8 cellular contexts compared by ENCODE assay signal in the genomic region with DNA sequence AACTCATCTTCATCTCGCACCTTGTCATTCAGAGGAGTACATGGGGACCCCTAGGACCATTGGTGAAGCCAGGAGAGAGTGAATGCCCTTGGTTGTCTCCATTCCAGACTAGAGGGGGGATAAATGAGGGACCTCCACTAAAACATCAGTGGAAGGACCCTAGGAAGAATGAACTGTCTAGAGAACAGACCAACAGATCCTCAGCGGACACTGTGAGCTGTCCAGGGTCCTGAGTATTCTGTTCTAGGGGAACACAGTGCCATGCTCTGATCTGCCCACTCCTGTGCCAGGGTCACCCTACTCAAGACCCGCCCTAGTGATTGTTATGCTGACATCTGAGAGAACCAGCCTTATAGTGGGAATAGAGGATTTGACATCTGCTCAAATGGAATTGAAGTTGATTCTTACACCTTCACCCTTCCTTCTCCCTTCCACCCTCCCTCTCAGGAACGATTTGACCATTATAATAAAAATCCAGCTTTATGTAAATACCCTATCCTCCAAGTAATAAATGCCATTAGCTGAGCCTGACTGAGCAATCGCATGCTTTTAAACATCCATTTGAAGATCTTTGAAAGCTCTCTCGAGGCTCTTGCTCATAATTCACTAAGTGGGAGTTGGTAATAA. TPM values are rescaled to one million over a fixed set of nuclear protein-coding genes. Genes with fewer than 3 reads are reported as not detected.
DNase-seq lines count a peak whose midpoint lies in the region; TF ChIP-seq lines count a peak whose summit lies in the region.

No MANE protein-coding gene starts in this region.

- no peaks in the 10 kb centered on the region for H3K4me1 ChIP-seq in HEK293 (ENCODE audit: control insufficient read depth, insufficient read depth, low read length)

- no peaks in the 10 kb centered on the region for H3K36me3 ChIP-seq in HEK293 (ENCODE audit: control insufficient read depth in 2 of 2, insufficient read depth in 1 of 2, low read length in 2 of 2)

- POLR2A ChIA-PET in HEK293 (lab: Yijun Ruan, JAX): interaction anchor here (0.6 kb wide), 1 partner anchor 59 kb away, joined by 3 read pairs; no protein-coding TSS in a partner anchor

- H3K27ac ChIP-seq in HEK293 (ENCODE audit: extremely low read depth, low read depth, low read length): no peak overlapping the region

- H3K4me3 ChIP-seq in HEK293 (ENCODE audit: low read depth, low read length): no peak overlapping the region

- CTCF ChIA-PET in HEK293 (lab: Yijun Ruan, JAX): interaction anchor here (1.5 to 2.4 kb wide), 2 partner anchors 22 to 41 kb away, joined by 3 to 8 read pairs; no protein-coding TSS in a partner anchor

- no peaks in the 10 kb centered on the region for H3K9me3 ChIP-seq in HEK293 (ENCODE audit: control insufficient read depth, insufficient read depth, low read depth, low read length)

- DNase-seq in A172 (ENCODE audit: low spot score) (peak; percentile 68), T follicular helper cell (ENCODE audit: low read depth) (peak; percentile 5), glomerular visceral epithelial cell (ENCODE audit: extremely low spot score) (peak; percentile 42), NCI-H82 (lab: John Stamatoyannopoulos, UW) (no peak), NCI-H1092 treated with DMSO at 0.1 percent for 48 hours (lab: John Stamatoyannopoulos, UW) (no peak), NCI-H2196 (lab: John Stamatoyannopoulos, UW; ENCODE audit: unreplicated experiment) (no peak), SW 1271 (lab: John Stamatoyannopoulos, UW) (no peak)

- no peak for TF ChIP-seq CTCF in HEK293 (tag by site-specific recombination; IDR thresholded peaks at IDR 0.05)

TF ChIP-seq in HEK293, 187 proteins besides CTCF, POLR2A, EP300 and RAD21:
- TF ChIP-seq, protein P1, sequence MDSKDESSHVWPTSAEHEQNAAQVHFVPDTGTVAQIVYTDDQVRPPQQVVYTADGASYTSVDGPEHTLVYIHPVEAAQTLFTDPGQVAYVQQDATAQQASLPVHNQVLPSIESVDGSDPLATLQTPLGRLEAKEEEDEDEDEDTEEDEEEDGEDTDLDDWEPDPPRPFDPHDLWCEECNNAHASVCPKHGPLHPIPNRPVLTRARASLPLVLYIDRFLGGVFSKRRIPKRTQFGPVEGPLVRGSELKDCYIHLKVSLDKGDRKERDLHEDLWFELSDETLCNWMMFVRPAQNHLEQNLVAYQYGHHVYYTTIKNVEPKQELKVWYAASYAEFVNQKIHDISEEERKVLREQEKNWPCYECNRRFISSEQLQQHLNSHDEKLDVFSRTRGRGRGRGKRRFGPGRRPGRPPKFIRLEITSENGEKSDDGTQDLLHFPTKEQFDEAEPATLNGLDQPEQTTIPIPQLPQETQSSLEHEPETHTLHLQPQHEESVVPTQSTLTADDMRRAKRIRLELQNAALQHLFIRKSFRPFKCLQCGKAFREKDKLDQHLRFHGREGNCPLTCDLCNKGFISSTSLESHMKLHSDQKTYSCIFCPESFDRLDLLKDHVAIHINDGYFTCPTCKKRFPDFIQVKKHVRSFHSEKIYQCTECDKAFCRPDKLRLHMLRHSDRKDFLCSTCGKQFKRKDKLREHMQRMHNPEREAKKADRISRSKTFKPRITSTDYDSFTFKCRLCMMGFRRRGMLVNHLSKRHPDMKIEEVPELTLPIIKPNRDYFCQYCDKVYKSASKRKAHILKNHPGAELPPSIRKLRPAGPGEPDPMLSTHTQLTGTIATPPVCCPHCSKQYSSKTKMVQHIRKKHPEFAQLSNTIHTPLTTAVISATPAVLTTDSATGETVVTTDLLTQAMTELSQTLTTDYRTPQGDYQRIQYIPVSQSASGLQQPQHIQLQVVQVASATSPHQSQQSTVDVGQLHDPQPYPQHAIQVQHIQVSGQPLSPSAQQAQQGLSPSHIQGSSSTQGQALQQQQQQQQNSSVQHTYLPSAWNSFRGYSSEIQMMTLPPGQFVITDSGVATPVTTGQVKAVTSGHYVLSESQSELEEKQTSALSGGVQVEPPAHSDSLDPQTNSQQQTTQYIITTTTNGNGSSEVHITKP (tag by site-specific recombination; IDR thresholded peaks at IDR 0.05): peak; percentile 28; the same call in 1 of the 2 replicates
- TF ChIP-seq WT1 (tag by site-specific recombination; IDR thresholded peaks at IDR 0.05): no peak
- no peak for TF ChIP-seq ZFP3 (tag by site-specific recombination; IDR thresholded peaks at IDR 0.05; ENCODE audit: low read depth)
- TF ChIP-seq, protein P2, sequence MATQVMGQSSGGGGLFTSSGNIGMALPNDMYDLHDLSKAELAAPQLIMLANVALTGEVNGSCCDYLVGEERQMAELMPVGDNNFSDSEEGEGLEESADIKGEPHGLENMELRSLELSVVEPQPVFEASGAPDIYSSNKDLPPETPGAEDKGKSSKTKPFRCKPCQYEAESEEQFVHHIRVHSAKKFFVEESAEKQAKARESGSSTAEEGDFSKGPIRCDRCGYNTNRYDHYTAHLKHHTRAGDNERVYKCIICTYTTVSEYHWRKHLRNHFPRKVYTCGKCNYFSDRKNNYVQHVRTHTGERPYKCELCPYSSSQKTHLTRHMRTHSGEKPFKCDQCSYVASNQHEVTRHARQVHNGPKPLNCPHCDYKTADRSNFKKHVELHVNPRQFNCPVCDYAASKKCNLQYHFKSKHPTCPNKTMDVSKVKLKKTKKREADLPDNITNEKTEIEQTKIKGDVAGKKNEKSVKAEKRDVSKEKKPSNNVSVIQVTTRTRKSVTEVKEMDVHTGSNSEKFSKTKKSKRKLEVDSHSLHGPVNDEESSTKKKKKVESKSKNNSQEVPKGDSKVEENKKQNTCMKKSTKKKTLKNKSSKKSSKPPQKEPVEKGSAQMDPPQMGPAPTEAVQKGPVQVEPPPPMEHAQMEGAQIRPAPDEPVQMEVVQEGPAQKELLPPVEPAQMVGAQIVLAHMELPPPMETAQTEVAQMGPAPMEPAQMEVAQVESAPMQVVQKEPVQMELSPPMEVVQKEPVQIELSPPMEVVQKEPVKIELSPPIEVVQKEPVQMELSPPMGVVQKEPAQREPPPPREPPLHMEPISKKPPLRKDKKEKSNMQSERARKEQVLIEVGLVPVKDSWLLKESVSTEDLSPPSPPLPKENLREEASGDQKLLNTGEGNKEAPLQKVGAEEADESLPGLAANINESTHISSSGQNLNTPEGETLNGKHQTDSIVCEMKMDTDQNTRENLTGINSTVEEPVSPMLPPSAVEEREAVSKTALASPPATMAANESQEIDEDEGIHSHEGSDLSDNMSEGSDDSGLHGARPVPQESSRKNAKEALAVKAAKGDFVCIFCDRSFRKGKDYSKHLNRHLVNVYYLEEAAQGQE (tag by site-specific recombination; IDR thresholded peaks at IDR 0.05): peak; percentile 98

RNA-seq across cellular contexts. Expression of a gene that starts 43.7 kb away (rescaled TPM):
- total RNA-seq in A172 (2014; rRNA removed; shearing (Covaris generic)): not detected in 2 replicates

Comparison
In these comparisons a context has a peak if more than half of its experiments do, and no peak if none do; other contexts are left out.
1. DNase-seq: peak in A172 (single experiment), T follicular helper cell (single experiment) and glomerular visceral epithelial cell (single experiment); none in NCI-H82 (single experiment), NCI-H1092 treated with DMSO at 0.1 percent for 48 hours (single experiment), NCI-H2196 (single experiment) and SW 1271 (0 of 2).